ENCODE assay signal across 8 cellular contexts in genomic region chr9:136410500-136411287, GRCh38. TPM values are rescaled to one million over a fixed set of nuclear protein-coding genes. Genes with fewer than 3 reads are reported as not detected.
A peak's percentile ranks its signal among the peaks of the same experiment; 100 is the strongest.
DNase-seq lines count a peak whose midpoint lies in the region; ATAC-seq and TF ChIP-seq lines count a peak whose summit lies in the region.

Gene ENTR1 (minus strand): TSS chr9:136410614. CDS start chr9:136410397, 217 bp downstream.
Gene PMPCA (plus strand): TSS chr9:136410658. CDS start chr9:136410669, 11 bp downstream.

- peak; percentile 77 for ATAC-seq in foreskin keratinocyte
- peak; percentile 91 for ATAC-seq in stimulated activated naive CD8-positive, alpha-beta T cell treated with anti-CD3 and anti-CD28 coated beads, Interleukin-15, amount 100 ng/mL, for 72 hours

- H3K27me3 ChIP-seq in H9 (ENCODE audit: insufficient read depth, low read length) (no peaks in the 10 kb centered on the region), MM.1S (replicated peaks; ENCODE audit: insufficient read depth, low read length) (no peaks in the 10 kb centered on the region), SJSA1 (replicated peaks) (no peaks in the 10 kb centered on the region), foreskin keratinocyte (no peaks in the 10 kb centered on the region)

- H2BK20ac ChIP-seq in H9 (ENCODE audit: low read depth, low read length, poor library complexity, severe bottlenecking), result no peak within 1 kb of the TSS

- H3K4me3 Mint-ChIP-seq in H9, result peak within 1 kb of the TSS; percentile 94 to 96
- H3K4me3 Mint-ChIP-seq in neural crest cell, result peak within 1 kb of the TSS; percentile 94
- peak within 1 kb of the TSS; percentile 95 to 96 for H3K4me3 Mint-ChIP-seq in stimulated activated naive CD8-positive, alpha-beta T cell treated with anti-CD3 and anti-CD28 coated beads, Interleukin-15, amount 100 ng/mL, for 72 hours

- H3K9ac ChIP-seq in H9 (ENCODE audit: extremely low read depth, insufficient read length, low read length) (peak within 1 kb of the TSS; percentile 59), MM.1S (ENCODE audit: low read length) (peak within 1 kb of the TSS; percentile 87)

- H3K9me3 ChIP-seq in H9 (ENCODE audit: control insufficient read depth, low read depth, low read length) (no peaks in the 10 kb centered on the region), MM.1S (replicated peaks; ENCODE audit: insufficient read depth, low read length) (no peaks in the 10 kb centered on the region), SJSA1 (replicated peaks) (no peaks in the 10 kb centered on the region)

- H3K4me1 Mint-ChIP-seq in H9 (peaks cover 22 to 25% of the 10 kb centered on the region in 2 experiments), neural crest cell (peaks cover 32% of the 10 kb centered on the region)
- H3K4me1 Mint-ChIP-seq in stimulated activated naive CD8-positive, alpha-beta T cell treated with anti-CD3 and anti-CD28 coated beads, Interleukin-15, amount 100 ng/mL, for 72 hours, result peaks cover 59% of the 10 kb centered on the region

- no CpG with 5 or more reads among the region's 83 CpGs for WGBS in H9 (ENCODE audit: extremely low coverage, insufficient read length, low lambda C conversion rate)

- no peaks in the 10 kb centered on the region for H3F3A ChIP-seq in MM.1S (ENCODE audit: insufficient read depth, low read length)

- no peaks in the 10 kb centered on the region for H3K4me1 ChIP-seq in H9 (ENCODE audit: insufficient read depth, low read length)
- H3K4me1 ChIP-seq in MM.1S (ENCODE audit: low read length), result peaks cover 16% of the 10 kb centered on the region
- peaks cover 24% of the 10 kb centered on the region for H3K4me1 ChIP-seq in SJSA1 (replicated peaks)
- H3K4me1 ChIP-seq in foreskin keratinocyte, result no peaks in the 10 kb centered on the region

- H3K79me2 ChIP-seq in H9 (ENCODE audit: insufficient read depth, low read length), result peaks cover 16% of the 10 kb centered on the region; the same call in 1 of the 2 replicates
- peaks cover 62% of the 10 kb centered on the region for H3K79me2 ChIP-seq in MM.1S (ENCODE audit: low read length)

- H3K36me3 ChIP-seq in MM.1S (replicated peaks; ENCODE audit: insufficient read depth, low read length) (0 out of 2 replicates have a peak, but pooled peaks cover 8% of the 10 kb centered on the region), SJSA1 (peaks cover 69% of the 10 kb centered on the region)

- H2AFZ ChIP-seq in H9 (ENCODE audit: low read length) (no peak within 1 kb of the TSS), MM.1S (ENCODE audit: low read length) (peak within 1 kb of the TSS; percentile 65)

- H3K27ac ChIP-seq in H9 (ENCODE audit: insufficient read length, low read depth, low read length) (no peak within 1 kb of the TSS), MM.1S (ENCODE audit: low read length) (peak within 1 kb of the TSS; percentile 28; the same call in 1 of the 2 replicates), SJSA1 (peak within 1 kb of the TSS; percentile 75), foreskin keratinocyte (peak within 1 kb of the TSS; percentile 71)

- H2BK15ac ChIP-seq in H9 (ENCODE audit: low read depth, low read length), result no peak within 1 kb of the TSS

- peak within 1 kb of the TSS; percentile 79 for H3K18ac ChIP-seq in H9 (ENCODE audit: insufficient read length, low read depth, low read length)

- H3K4ac ChIP-seq in H9 (ENCODE audit: low read depth, low read length), result no peak within 1 kb of the TSS; the same call in 1 of the 2 replicates

- H3K79me1 ChIP-seq in H9 (ENCODE audit: insufficient read depth, low read depth, low read length, poor library complexity, severe bottlenecking), result peaks cover 22% of the 10 kb centered on the region

- H3K9me3 Mint-ChIP-seq in H9 (no peaks in the 10 kb centered on the region), neural crest cell (no peaks in the 10 kb centered on the region)
- no peaks in the 10 kb centered on the region for H3K9me3 Mint-ChIP-seq in stimulated activated naive CD8-positive, alpha-beta T cell treated with anti-CD3 and anti-CD28 coated beads, Interleukin-15, amount 100 ng/mL, for 72 hours

- no peak within 1 kb of the TSS for H4K91ac ChIP-seq in H9 (ENCODE audit: insufficient read length, low read depth, low read length)

- H3K56ac ChIP-seq in H9 (ENCODE audit: insufficient read length, low read depth, low read length), result no peak within 1 kb of the TSS

- H3K27me3 Mint-ChIP-seq in H9 (ENCODE audit: low read depth) (peaks cover 3% of the 10 kb centered on the region), neural crest cell (ENCODE audit: low read depth) (no peaks in the 10 kb centered on the region)
- no peaks in the 10 kb centered on the region for H3K27me3 Mint-ChIP-seq in stimulated activated naive CD8-positive, alpha-beta T cell treated with anti-CD3 and anti-CD28 coated beads, Interleukin-15, amount 100 ng/mL, for 72 hours

- peak; percentile 89 for DNase-seq in EL
- DNase-seq in H9, result peak; percentile 87
- peak; percentile 94 for DNase-seq in MM.1S
- peak; percentile 80 to 89 for DNase-seq in SJSA1 (ENCODE audit: low read depth in 1 of 2, low spot score in 2 of 2)
- DNase-seq in activated gamma-delta T cell treated with anti-CD3 and anti-CD28 coated beads, Interleukin-2, amount 50 U/mL, for 16 hours (ENCODE audit: low read depth), result peak; percentile 93
- DNase-seq in foreskin keratinocyte, result peak; percentile 38 to 62
- DNase-seq in neural crest cell (ENCODE audit: low read depth, low spot score), result peak; percentile 89
- peak; percentile 93 to 95 for DNase-seq in stimulated activated naive CD8-positive, alpha-beta T cell treated with anti-CD3 and anti-CD28 coated beads, Interleukin-15, amount 100 ng/mL, for 72 hours

- H3K4me2 ChIP-seq in H9 (ENCODE audit: insufficient read depth, insufficient read length, low read length), result peak within 1 kb of the TSS; percentile 96
- H3K4me2 ChIP-seq in MM.1S (ENCODE audit: low read depth, low read length), result peak within 1 kb of the TSS; percentile 96

- H3K9me2 ChIP-seq in MM.1S (replicated peaks; ENCODE audit: insufficient read depth, low read length), result no peaks in the 10 kb centered on the region

- peak within 1 kb of the TSS; percentile 10 for H4K5ac ChIP-seq in H9 (ENCODE audit: insufficient read length, low read depth, low read length)

- no peak within 1 kb of the TSS for H2AK5ac ChIP-seq in H9 (ENCODE audit: insufficient read length, low read length)

- H3T11ph ChIP-seq in H9 (ENCODE audit: low read length), result no peak within 1 kb of the TSS

- peak within 1 kb of the TSS; percentile 86 for H3K4me3 ChIP-seq in MM.1S (ENCODE audit: low read length)
- H3K4me3 ChIP-seq in SJSA1, result peak within 1 kb of the TSS; percentile 99

- peaks cover 15% of the 10 kb centered on the region for H3K23me2 ChIP-seq in H9 (ENCODE audit: insufficient read length, low read depth, low read length, poor library complexity, severe bottlenecking)

- H3K23ac ChIP-seq in H9 (ENCODE audit: insufficient read length, low read depth, low read length), result no peak within 1 kb of the TSS

- no peak within 1 kb of the TSS for H2BK5ac ChIP-seq in H9 (ENCODE audit: insufficient read length, low read length)

- H3K14ac ChIP-seq in H9 (ENCODE audit: insufficient read depth, low read length), result peak within 1 kb of the TSS; percentile 83

- TF ChIP-seq CTCF in H9 (conservative IDR thresholded peaks at IDR 0.05) (no peak), MM.1S (IDR thresholded peaks at IDR 0.05; ENCODE audit: low read length) (no peak), foreskin keratinocyte (conservative IDR thresholded peaks at IDR 0.05) (no peak), neural crest cell (conservative IDR thresholded peaks at IDR 0.05) (no peak)

- H2BK120ac ChIP-seq in H9 (ENCODE audit: low read depth, low read length, poor library complexity, severe bottlenecking), result no peak within 1 kb of the TSS

- no peaks in the 10 kb centered on the region for H4K20me1 ChIP-seq in H9 (ENCODE audit: control insufficient read depth, insufficient read depth, insufficient read length)
- no peaks in the 10 kb centered on the region for H4K20me1 ChIP-seq in MM.1S (ENCODE audit: insufficient read depth, low read length)

- H3K27ac Mint-ChIP-seq in H9 (peak within 1 kb of the TSS; percentile 86 to 98 (median 94)), neural crest cell (ENCODE audit: unreplicated experiment) (peak within 1 kb of the TSS; percentile 84)
- peak within 1 kb of the TSS; percentile 91 to 97 for H3K27ac Mint-ChIP-seq in stimulated activated naive CD8-positive, alpha-beta T cell treated with anti-CD3 and anti-CD28 coated beads, Interleukin-15, amount 100 ng/mL, for 72 hours

- peaks cover 43 to 72% (median 60%) of the 10 kb centered on the region in 3 experiments; a peak in 6 of 7 replicates for H3K36me3 Mint-ChIP-seq in H9 (ENCODE audit: insufficient read depth in 1 of 3, low read depth in 3 of 3)
- H3K36me3 Mint-ChIP-seq in neural crest cell (ENCODE audit: low read depth), result peaks cover 7% of the 10 kb centered on the region

- H4K8ac ChIP-seq in H9 (replicated peaks; ENCODE audit: insufficient read length, low read depth, low read length), result no peak within 1 kb of the TSS

- no peak within 1 kb of the TSS for H2BK12ac ChIP-seq in H9 (ENCODE audit: insufficient read length, low read depth, low read length)

RNA-seq across cellular contexts. Expression of gene ENTR1, which starts in this region (rescaled TPM):
- total RNA-seq in H9 (2021) (105 and 108 TPM in 2 replicates), foreskin keratinocyte (45.3 and 57.1 TPM in 2 replicates), neural crest cell (84.1 and 89.3 TPM in 2 replicates)
- total RNA-seq in SJSA1 (2014; rRNA removed; shearing (Covaris generic)), result 25.3 and 34.8 TPM in 2 replicates
- polyA plus RNA-seq in foreskin keratinocyte, result 42.3 and 54.1 TPM in 2 replicates

RNA-seq across cellular contexts. Expression of gene PMPCA, which starts in this region (rescaled TPM):
- total RNA-seq in H9 (2021), result 94.5 and 103 TPM in 2 replicates
- total RNA-seq in SJSA1 (2014; rRNA removed; shearing (Covaris generic)), result 47.9 and 58.4 TPM in 2 replicates
- 52.0 and 56.7 TPM in 2 replicates for total RNA-seq in foreskin keratinocyte
- 58.2 and 60.8 TPM in 2 replicates for polyA plus RNA-seq in foreskin keratinocyte
- total RNA-seq in neural crest cell, result 82.1 and 86.6 TPM in 2 replicates
